10 cellular contexts compared by ENCODE assay signal in genomic region chr19:51693246-51693645, GRCh38. TPM values are rescaled to one million over a fixed set of nuclear protein-coding genes. Genes with fewer than 3 reads are reported as not detected.
DNase-seq lines count a peak whose midpoint lies in the region; ATAC-seq and TF ChIP-seq lines count a peak whose summit lies in the region.
"Had no signal": no experiment of that assay in that cellular context is flagged by ENCODE, and none has a peak within 500 bp of the region (broad histone marks: within the 10 kb centered on the region; RNA-seq: fewer than 3 reads in every experiment).

Gene SPACA6, plus strand, starts transcription at chr19:51693330. Its CDS starts 197 bp downstream, at chr19:51693527.

- TF ChIP-seq CTCF in fibroblast of mammary gland (conservative IDR thresholded peaks at IDR 0.05; ENCODE audit: control insufficient read depth, insufficient read depth, low read depth, low read length): no peak
- TF ChIP-seq CTCF in omental fat pad (IDR thresholded peaks at IDR 0.05): no peak

- no peaks in the 10 kb centered on the region for H3K27me3 ChIP-seq in ACC112 (ENCODE audit: insufficient read depth, low read length)
- no peaks in the 10 kb centered on the region for H3K27me3 ChIP-seq in SJSA1 (replicated peaks)

- peak within 1 kb of the TSS; percentile 93 for H3K4me3 ChIP-seq in ACC112 (ENCODE audit: low read depth, low read length)
- no peak within 1 kb of the TSS for H3K4me3 ChIP-seq in SJSA1
- H3K4me3 ChIP-seq in fibroblast of mammary gland (ENCODE audit: control insufficient read depth, low read depth, low read length): peak within 1 kb of the TSS; percentile 86

- H3K27ac ChIP-seq in ACC112 (ENCODE audit: low read depth, low read length) (no peak within 1 kb of the TSS; the same call in 1 of the 2 replicates), SJSA1 (no peak within 1 kb of the TSS)

- H3K79me2 ChIP-seq in ACC112 (ENCODE audit: control insufficient read depth, insufficient read depth, low read length, unreplicated experiment): peaks cover 64% of the 10 kb centered on the region

- no peak for ATAC-seq in omental fat pad (ENCODE audit: low FRiP score)
- no peak for ATAC-seq in HG02870 (IDR thresholded peaks at IDR 0.05; ENCODE audit: unreplicated experiment)
- no peak for ATAC-seq in GM21825 (IDR thresholded peaks at IDR 0.05; ENCODE audit: unreplicated experiment)

- no peaks in the 10 kb centered on the region for H3K9me3 ChIP-seq in SJSA1 (replicated peaks)

- H2AFZ ChIP-seq in ACC112 (ENCODE audit: low read length, unreplicated experiment): no peak within 1 kb of the TSS

- no peak for DNase-seq in SJSA1 (ENCODE audit: low read depth in 1 of 2, low spot score in 2 of 2)
- no peak for DNase-seq in fibroblast of mammary gland (ENCODE audit: low read depth)
- no peak for DNase-seq in omental fat pad (ENCODE audit: low spot score)
- no peak for DNase-seq in SK-N-DZ (ENCODE audit: low spot score)
- no peak for DNase-seq in GDM1 (lab: John Stamatoyannopoulos, UW)
- DNase-seq: amniotic stem cell, NCI-H1694 had no signal

- H3K36me3 ChIP-seq in ACC112 (ENCODE audit: insufficient read depth, low read length) (peaks cover 4% of the 10 kb centered on the region; the same call in 1 of the 2 replicates), SJSA1 (peaks cover 62% of the 10 kb centered on the region)

- H3K4me1 ChIP-seq in ACC112 (ENCODE audit: control insufficient read depth, insufficient read depth, low read length, unreplicated experiment) (peaks cover 5% of the 10 kb centered on the region), SJSA1 (replicated peaks) (peaks cover 16% of the 10 kb centered on the region)

RNA-seq across cellular contexts. Expression of gene SPACA6, which starts in this region (rescaled TPM):
- total RNA-seq in SJSA1 (2014; rRNA removed; shearing (Covaris generic)): 8.7 and 10.7 TPM in 2 replicates
- total RNA-seq in omental fat pad: 10 to 100 TPM in 3 of 4 donors, 1 to 10 TPM in 1; 6.2 to 14.2 (median 11.4) TPM
- 3.5 and 4.7 TPM in 2 replicates for polyA plus RNA-seq in SK-N-DZ (2014; cell fraction: cytosol; rRNA removed)
- 43.3 and 54.7 TPM in 2 replicates for polyA plus RNA-seq in SK-N-DZ (2014; cell fraction: nucleus; rRNA removed)
